In the genomic region with DNA sequence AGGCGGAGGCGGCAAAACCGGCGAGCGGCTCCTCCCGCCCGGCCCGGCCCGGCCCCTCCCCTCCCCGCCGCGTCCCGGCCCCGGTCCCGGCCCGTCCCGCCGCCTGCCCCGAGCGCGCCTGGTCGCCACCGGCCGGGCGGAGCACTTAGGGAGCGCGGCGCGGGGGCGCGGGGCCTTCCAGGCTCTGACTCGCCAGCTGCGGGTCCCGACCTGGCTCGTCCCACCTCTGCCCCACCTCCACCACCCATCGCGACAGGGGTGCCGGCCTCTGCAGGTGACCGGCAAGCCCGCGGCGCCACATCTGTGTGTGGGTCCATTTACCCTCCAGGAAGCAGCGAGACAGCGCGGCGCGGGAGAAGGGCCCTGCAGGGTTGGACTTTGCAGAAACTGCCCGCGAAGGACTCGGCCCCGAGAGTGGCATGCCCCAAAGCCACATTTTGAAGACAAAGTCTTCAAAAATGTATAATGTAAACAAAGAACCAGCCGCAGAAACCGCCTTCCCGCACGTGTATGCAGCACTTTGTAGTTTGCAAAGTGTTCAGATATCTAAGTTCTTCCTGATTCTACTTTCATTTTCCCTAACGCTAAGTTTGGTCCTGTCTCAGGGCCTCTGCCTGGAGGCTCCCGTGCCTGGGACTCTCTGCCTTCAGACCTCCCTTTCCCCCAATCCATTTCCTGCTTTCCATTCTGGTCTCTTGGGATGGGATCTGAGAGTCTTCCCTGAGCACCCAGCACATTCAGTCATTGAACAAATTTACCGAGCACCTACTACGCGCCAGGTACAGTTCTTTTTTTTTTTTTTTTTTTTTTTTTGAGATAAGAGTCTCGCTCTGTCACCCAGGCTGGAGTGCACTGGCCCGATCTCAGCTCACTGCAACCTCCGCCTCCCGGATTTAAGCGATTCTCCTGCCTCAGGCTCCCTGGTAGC, we compare ENCODE assay signal across 8 cellular contexts. TPM values are rescaled to one million over a fixed set of nuclear protein-coding genes. Genes with fewer than 3 reads are reported as not detected.
A peak's percentile ranks its signal among the peaks of the same experiment; 100 is the strongest.
DNase-seq lines count a peak whose midpoint lies in the region; ATAC-seq and TF ChIP-seq lines count a peak whose summit lies in the region.

A gene (minus strand): TSS at position 40 of the 928 bp plus-strand sequence. CDS start 19,158 bp downstream, outside the sequence.

- TF ChIP-seq CTCF in A673 (conservative IDR thresholded peaks at IDR 0.05; ENCODE audit: low read depth, low read length) (no peak), adrenal gland (IDR thresholded peaks at IDR 0.05) (no peak), left ventricle myocardium inferior (IDR thresholded peaks at IDR 0.05; ENCODE audit: borderline replicate concordance) (no peak), prostate gland (IDR thresholded peaks at IDR 0.05) (no peak)

- POLR2A ChIA-PET in A673 (lab: Charles Lee; ENCODE audit: low non-redundant PET) = no interaction called here

- H3K4me1 ChIP-seq in A673 (ENCODE audit: insufficient read depth, low read length, poor library complexity, severe bottlenecking) = peaks cover 10% of the 10 kb centered on the region
- peaks cover 9% of the 10 kb centered on the region in 2 donors for H3K4me1 ChIP-seq in adrenal gland (replicated peaks in 1 of 2)
- peaks cover 21% of the 10 kb centered on the region for H3K4me1 ChIP-seq in left ventricle myocardium inferior
- peaks cover 7% of the 10 kb centered on the region for H3K4me1 ChIP-seq in prostate gland (replicated peaks)
- no peaks in the 10 kb centered on the region for H3K4me1 ChIP-seq in aorta (ENCODE audit: control insufficient read depth in 1 of 2, insufficient read depth in 2 of 2, low read length in 2 of 2)

- H3K27me3 ChIP-seq in A673 (replicated peaks; ENCODE audit: insufficient read depth, low read depth, low read length, poor library complexity) = no peaks in the 10 kb centered on the region
- H3K27me3 ChIP-seq in adrenal gland = no peaks in the 10 kb centered on the region
- H3K27me3 ChIP-seq in left ventricle myocardium inferior (ENCODE audit: low read depth) = peaks cover 16% of the 10 kb centered on the region
- no peaks in the 10 kb centered on the region for H3K27me3 ChIP-seq in prostate gland (replicated peaks; ENCODE audit: insufficient read depth)
- no peaks in the 10 kb centered on the region for H3K27me3 ChIP-seq in aorta (ENCODE audit: control insufficient read depth in 1 of 2, insufficient read depth in 2 of 2, low read length in 1 of 2)

- CTCF ChIA-PET in A673 (lab: Charles Lee) = no interaction called here

- 7 to 43% (median 17%) methylated on average over 14 to 64 of the region's 65 CpGs for WGBS in adrenal gland, 4 donors
- WGBS in prostate gland = 24% methylated on average over 29 of the region's 65 CpGs
- 10 to 18% methylated on average over 34 to 65 of the region's 65 CpGs for WGBS in aorta, 2 donors

- TF ChIP-seq POLR2A in adrenal gland (IDR thresholded peaks at IDR 0.05) = peak in 1 of 2 donors; percentile 23
- no peak for TF ChIP-seq POLR2A in prostate gland (IDR thresholded peaks at IDR 0.05)

- peak within 1 kb of the TSS; percentile 52 for H3K4me3 ChIP-seq in A673 (ENCODE audit: low read depth, low read length, poor library complexity, severe bottlenecking)
- peak within 1 kb of the TSS; percentile 28 to 92 (median 82) for H3K4me3 ChIP-seq in adrenal gland
- peak within 1 kb of the TSS; percentile 86 for H3K4me3 ChIP-seq in left ventricle myocardium inferior
- peak within 1 kb of the TSS; percentile 57 to 65 for H3K4me3 ChIP-seq in prostate gland
- peak within 1 kb of the TSS; percentile 73 to 81 for H3K4me3 ChIP-seq in aorta (ENCODE audit: low read length in 2 of 2)

- no peaks in the 10 kb centered on the region for H3K36me3 ChIP-seq in A673 (ENCODE audit: insufficient read depth, low read length, poor library complexity, severe bottlenecking)
- no peaks in the 10 kb centered on the region for H3K36me3 ChIP-seq in adrenal gland (replicated peaks in 1 of 2)
- H3K36me3 ChIP-seq in left ventricle myocardium inferior = no peaks in the 10 kb centered on the region
- H3K36me3 ChIP-seq in prostate gland = no peaks in the 10 kb centered on the region
- no peaks in the 10 kb centered on the region for H3K36me3 ChIP-seq in aorta (ENCODE audit: control insufficient read depth in 1 of 2, insufficient read depth in 2 of 2, low read length in 1 of 2)

- H3K27ac ChIP-seq in A673 (ENCODE audit: low read depth, low read length, poor library complexity, severe bottlenecking) = peak within 1 kb of the TSS; percentile 73
- peak within 1 kb of the TSS; percentile 64 to 95 (median 79) for H3K27ac ChIP-seq in adrenal gland
- H3K27ac ChIP-seq in left ventricle myocardium inferior (replicated peaks) = peak within 1 kb of the TSS; percentile 83
- H3K27ac ChIP-seq in prostate gland = peak within 1 kb of the TSS; percentile 84 to 94
- H3K27ac ChIP-seq in aorta (ENCODE audit: low read depth in 1 of 2, low read length in 2 of 2) = peak within 1 kb of the TSS; percentile 68 to 76

- peak; percentile 54 for ATAC-seq in GM18867 (IDR thresholded peaks at IDR 0.05; ENCODE audit: unreplicated experiment)
- peak; percentile 81 for ATAC-seq in aorta (ENCODE audit: low FRiP score)

- H3K9me3 ChIP-seq in A673 (ENCODE audit: low read depth, low read length, poor library complexity, severe bottlenecking) (no peaks in the 10 kb centered on the region), adrenal gland (replicated peaks in 1 of 3) (no peaks in the 10 kb centered on the region), left ventricle myocardium inferior (replicated peaks) (no peaks in the 10 kb centered on the region), prostate gland (no peaks in the 10 kb centered on the region), aorta (ENCODE audit: control insufficient read depth, low read length) (no peaks in the 10 kb centered on the region)

- DNase-seq in A673 (ENCODE audit: low spot score) = peak; percentile 72
- DNase-seq in HK-2 (ENCODE audit: unreplicated experiment) = peak; percentile 73
- DNase-seq in T-helper 1 cell = peak; percentile 10 to 59 (median 18)
- DNase-seq in adrenal gland = peak; percentile 53 to 67 (median 58)
- peak; percentile 55 for DNase-seq in left ventricle myocardium inferior
- peak; percentile 38 for DNase-seq in prostate gland (ENCODE audit: low spot score)
- peak; percentile 70 to 86 for DNase-seq in aorta

- intact Hi-C loops in A673 (cut with micrococcal nuclease; ENCODE audit: unreplicated experiment) = loop anchor here (5.0 kb wide), 1 partner anchor 38 kb away; no protein-coding TSS in a partner anchor
- intact Hi-C loops in adrenal gland (cut with DNase I) = no loop called here
- intact Hi-C loops in left ventricle myocardium inferior (cut with micrococcal nuclease) = no loop called here
- intact Hi-C loops in prostate gland (cut with DNase I) = loop anchor here (10.0 kb wide), 1 partner anchor 85 kb away; no protein-coding TSS in a partner anchor
- intact Hi-C loops in aorta (cut with DNase I) = no loop called here

- no TSS peak for BruUV-seq in A673 (replicated peaks; lab: Mats Ljungman, UMichigan)

RNA-seq across cellular contexts. Expression of the gene that starts here (rescaled TPM):
- total RNA-seq in A673 (2021) = 4.3 and 6.3 TPM in 2 replicates
- 10 to 100 TPM; 23.2 to 55.0 (median 38.1) TPM for total RNA-seq in adrenal gland
- polyA plus RNA-seq in adrenal gland = 10 to 100 TPM; 28.3 to 44.3 (median 42.6) TPM
- 8.6 TPM for total RNA-seq in left ventricle myocardium inferior
- total RNA-seq in prostate gland = 10 to 100 TPM; 60.5 to 89.9 TPM
- 10 to 100 TPM; 33.1 to 37.1 TPM for total RNA-seq in aorta
- 10 to 100 TPM; 18.7 to 22.7 TPM for polyA plus RNA-seq in aorta

Comparison
In these comparisons a context has a peak if more than half of its experiments do, and no peak if none do; other contexts are left out.
1. Peak in every context shown above with its lines: DNase-seq, ATAC-seq, H3K4me3 ChIP-seq and H3K27ac ChIP-seq.
2. DNase-seq: peak in every context shown above with its lines; median percentile 78 in aorta; 73 in HK-2; 72 in A673; 58 in adrenal gland; 55 in left ventricle myocardium inferior; 38 in prostate gland; 18 in T-helper 1 cell.
3. intact Hi-C loops: an anchor here in A673 (5.0 kb wide) and prostate gland (10.0 kb wide); none called in adrenal gland, left ventricle myocardium inferior and aorta.